In genomic region chr3:59659755-59660154, GRCh38 we compare ENCODE assay signal across 15 cellular contexts.
DNase-seq lines count a peak whose midpoint lies in the region; ATAC-seq and TF ChIP-seq lines count a peak whose summit lies in the region.
"Had no signal": no experiment of that assay in that cellular context is flagged by ENCODE, and none has a peak within 500 bp of the region (broad histone marks: within the 10 kb centered on the region; RNA-seq: fewer than 3 reads in every experiment).

No MANE protein-coding gene starts in this region.

- POLR2A ChIA-PET in MCF 10A (lab: Yijun Ruan, JAX) = interaction anchor here (0.6 to 1.2 kb wide), 4 partner anchors 18 to 527 kb away, joined by 3 to 7 read pairs (median 4); no protein-coding TSS in a partner anchor

- DNase-seq in MCF 10A (ENCODE audit: unreplicated experiment) (peak; percentile 20), breast epithelium (ENCODE audit: low spot score in 2 of 2) (no peak), hepatocyte (ENCODE audit: low spot score) (no peak), type B pancreatic cell (ENCODE audit: extremely low spot score, unreplicated experiment) (no peak), trophoblast cell (no peak)
- DNase-seq in stimulated activated CD4-positive, alpha-beta T cell treated with anti-CD3 and anti-CD28 coated beads, Interleukin-1b, Interleukin-23, amount 100 ng/mL, for 48 hours = no peak
- DNase-seq: Calu3; CD4-positive, alpha-beta memory T cell; GF-D8; KBM-7 had no signal

- no peak overlapping the region for H3K18ac ChIP-seq in trophoblast cell (ENCODE audit: low read length)

- H3K4ac ChIP-seq in trophoblast cell (ENCODE audit: low read depth, low read length) = no peak overlapping the region

- H3K4me1 ChIP-seq in breast epithelium (peaks cover 0 to 3% of the 10 kb centered on the region in 2 donors), hepatocyte (ENCODE audit: insufficient read depth) (peaks cover 33% of the 10 kb centered on the region), trophoblast cell (ENCODE audit: control insufficient read depth in 1 of 2, insufficient read depth in 2 of 2, low read length in 2 of 2) (no peaks in the 10 kb centered on the region)

- H3K4me3 Mint-ChIP-seq in MCF 10A (ENCODE audit: unreplicated experiment) = no peak overlapping the region
- H3K4me3 Mint-ChIP-seq in type B pancreatic cell = no peak overlapping the region
- H3K4me3 Mint-ChIP-seq: CD14-positive monocyte; CD4-positive, alpha-beta memory T cell; IgD-negative memory B cell had no signal

- H2AFZ ChIP-seq in hepatocyte (no peak overlapping the region), trophoblast cell (ENCODE audit: insufficient read depth, low read length, poor library complexity) (no peak overlapping the region)

- H2BK5ac ChIP-seq in trophoblast cell (ENCODE audit: low read depth, low read length, poor library complexity) = no peak overlapping the region

- H3K4me1 Mint-ChIP-seq in MCF 10A (ENCODE audit: insufficient read depth, unreplicated experiment) (peaks cover 40% of the 10 kb centered on the region), type B pancreatic cell (ENCODE audit: unreplicated experiment) (peaks cover 23% of the 10 kb centered on the region)
- H3K4me1 Mint-ChIP-seq: CD4-positive, alpha-beta memory T cell had no signal

- CTCF ChIA-PET in MCF 10A (lab: Yijun Ruan, JAX) = interaction anchor here (0.5 to 0.9 kb wide), 2 partner anchors 84 to 138 kb away, joined by 3 to 4 read pairs; no protein-coding TSS in a partner anchor

- no peak overlapping the region for H4K91ac ChIP-seq in trophoblast cell (ENCODE audit: low read depth, low read length)

- BruUV-seq in MCF 10A (replicated peaks; lab: Mats Ljungman, UMichigan) = no TSS peak

- H3K79me1 ChIP-seq in trophoblast cell (ENCODE audit: low read length) = no peaks in the 10 kb centered on the region

- TF ChIP-seq CTCF in MCF 10A (IDR thresholded peaks at IDR 0.05; ENCODE audit: unreplicated experiment) (no peak), breast epithelium (IDR thresholded peaks at IDR 0.05) (no peak), hepatocyte (IDR thresholded peaks at IDR 0.05; ENCODE audit: poor library complexity) (no peak), type B pancreatic cell (conservative IDR thresholded peaks at IDR 0.05) (no peak)

- H3K9me2 ChIP-seq in hepatocyte (replicated peaks; ENCODE audit: insufficient read depth) = no peaks in the 10 kb centered on the region

- H3K36me3 ChIP-seq in breast epithelium (no peaks in the 10 kb centered on the region), hepatocyte (replicated peaks; ENCODE audit: insufficient read depth, low read depth) (no peaks in the 10 kb centered on the region), trophoblast cell (ENCODE audit: control insufficient read depth in 1 of 2, insufficient read depth in 2 of 2, low read length in 2 of 2) (no peaks in the 10 kb centered on the region)
- H3K36me3 ChIP-seq: BLaER1 had no signal

- H3K4me3 ChIP-seq in breast epithelium (no peak overlapping the region), hepatocyte (no peak overlapping the region), trophoblast cell (ENCODE audit: low read depth, low read length) (no peak overlapping the region)
- H3K4me3 ChIP-seq: BLaER1 had no signal

- ATAC-seq in HG02763 (IDR thresholded peaks at IDR 0.05; ENCODE audit: unreplicated experiment) = no peak

- H3K4me2 ChIP-seq in hepatocyte = peak overlapping the region; percentile 11
- no peak overlapping the region for H3K4me2 ChIP-seq in trophoblast cell (ENCODE audit: low read length)
- H3K4me2 ChIP-seq: BLaER1 had no signal

- intact Hi-C loops in MCF 10A (cut with micrococcal nuclease) (no loop called here), breast epithelium (cut with DNase I; ENCODE audit: low total_unique reads) (no loop called here)

- H4K8ac ChIP-seq in trophoblast cell (ENCODE audit: low read depth, low read length) = no peak overlapping the region

- H2AK5ac ChIP-seq in trophoblast cell (ENCODE audit: low read length) = no peak overlapping the region

- no peak overlapping the region for H3K14ac ChIP-seq in trophoblast cell (ENCODE audit: low read length)

- H3K9me3 Mint-ChIP-seq in MCF 10A (ENCODE audit: unreplicated experiment) = no peaks in the 10 kb centered on the region
- no peaks in the 10 kb centered on the region for H3K9me3 Mint-ChIP-seq in type B pancreatic cell
- H3K9me3 Mint-ChIP-seq: CD4-positive, alpha-beta memory T cell had no signal

- no peak overlapping the region for H4K12ac ChIP-seq in trophoblast cell (ENCODE audit: low read depth, low read length)

- no peak overlapping the region for H3K9ac ChIP-seq in trophoblast cell (ENCODE audit: low read length)
- H3K9ac ChIP-seq: BLaER1 had no signal

- no peak for TF ChIP-seq POLR2A in breast epithelium (IDR thresholded peaks at IDR 0.05)

- H3K36me3 Mint-ChIP-seq in MCF 10A (ENCODE audit: insufficient read depth, unreplicated experiment) = peaks cover 5% of the 10 kb centered on the region
- no peaks in the 10 kb centered on the region for H3K36me3 Mint-ChIP-seq in type B pancreatic cell
- H3K36me3 Mint-ChIP-seq: CD14-positive monocyte; CD4-positive, alpha-beta memory T cell; IgD-negative memory B cell had no signal

- H3K27me3 Mint-ChIP-seq in MCF 10A (ENCODE audit: insufficient read depth, unreplicated experiment) = no peaks in the 10 kb centered on the region
- peaks cover 3% of the 10 kb centered on the region for H3K27me3 Mint-ChIP-seq in type B pancreatic cell

- no peak overlapping the region for H2BK12ac ChIP-seq in trophoblast cell (ENCODE audit: low read length)

- H3K9me3 ChIP-seq in breast epithelium (no peaks in the 10 kb centered on the region), hepatocyte (ENCODE audit: low read depth) (no peaks in the 10 kb centered on the region), trophoblast cell (ENCODE audit: insufficient read depth, low read depth, low read length) (no peaks in the 10 kb centered on the region)

- no peaks in the 10 kb centered on the region for H3K27me3 ChIP-seq in breast epithelium
- H3K27me3 ChIP-seq in hepatocyte = no peaks in the 10 kb centered on the region
- H3K27me3 ChIP-seq in trophoblast cell (ENCODE audit: insufficient read depth, low read length) = no peaks in the 10 kb centered on the region
- H3K27me3 ChIP-seq: BLaER1 had no signal

- H3K23ac ChIP-seq in trophoblast cell (ENCODE audit: low read length) = no peak overlapping the region

- H3K79me2 ChIP-seq in hepatocyte (no peaks in the 10 kb centered on the region), trophoblast cell (ENCODE audit: control insufficient read depth, insufficient read depth, low read length, poor library complexity) (no peaks in the 10 kb centered on the region)

- H3K27ac ChIP-seq in breast epithelium = no peak overlapping the region
- H3K27ac ChIP-seq in hepatocyte = peak overlapping the region; percentile 42
- no peak overlapping the region for H3K27ac ChIP-seq in trophoblast cell (ENCODE audit: low read depth, low read length)
- H3K27ac ChIP-seq: 22Rv1, BLaER1 had no signal

- 75% methylated on average over 1 of the region's 1 CpG for WGBS in hepatocyte (ENCODE audit: low lambda C conversion rate, missing lambda C conversion rate)
- no CpG with 5 or more reads among the region's 1 CpG for WGBS in trophoblast cell (ENCODE audit: extremely low coverage, insufficient coverage, insufficient read length)

- H2BK120ac ChIP-seq in trophoblast cell (ENCODE audit: insufficient read depth, low read length, poor library complexity) = no peak overlapping the region

- no peaks in the 10 kb centered on the region for H4K20me1 ChIP-seq in hepatocyte (ENCODE audit: insufficient read depth, poor library complexity, severe bottlenecking)
- H4K20me1 ChIP-seq: BLaER1 had no signal

- H3K27ac Mint-ChIP-seq in MCF 10A (ENCODE audit: low read depth, unreplicated experiment) (no peak overlapping the region), type B pancreatic cell (peak overlapping the region; percentile 72)
- H3K27ac Mint-ChIP-seq: CD14-positive monocyte; CD4-positive, alpha-beta memory T cell; IgD-negative memory B cell had no signal
